ENCODE assay signal across 9 cellular contexts in the genomic region with DNA sequence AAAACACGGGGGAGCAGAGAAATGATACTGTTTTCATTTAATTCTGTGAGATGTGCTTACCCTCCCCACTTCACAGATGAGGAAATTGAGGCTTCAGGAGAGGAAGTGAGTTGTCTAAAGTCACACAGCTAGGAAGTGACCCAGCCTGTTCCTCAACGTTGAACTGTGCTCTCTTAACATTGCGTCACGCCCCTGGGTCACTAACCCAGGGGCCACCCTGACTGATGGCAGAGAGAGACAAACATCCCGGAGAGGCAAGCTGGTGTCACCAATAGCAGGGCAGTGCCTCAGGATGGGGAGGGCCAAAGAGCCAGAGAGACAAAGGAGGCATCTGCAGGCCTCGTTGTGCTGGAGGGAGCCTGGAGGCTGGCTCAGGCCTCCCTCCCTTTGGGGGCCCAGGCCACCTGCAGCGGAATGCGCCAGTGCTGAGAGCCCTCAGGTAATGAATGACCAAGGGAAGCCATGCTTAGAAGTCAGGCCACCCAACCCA.
DNase-seq lines count a peak whose midpoint lies in the region; ATAC-seq and TF ChIP-seq lines count a peak whose summit lies in the region.
"Had no signal": no experiment of that assay in that cellular context is flagged by ENCODE, and none has a peak within 500 bp of the region (broad histone marks: within the 10 kb centered on the region; RNA-seq: fewer than 3 reads in every experiment).

No MANE protein-coding gene starts in this region.

- DNase-seq in HL-60 (ENCODE audit: low read depth in 1 of 2, low spot score in 1 of 2) (peak; percentile 84 to 87), SKM-1 (lab: John Stamatoyannopoulos, UW; ENCODE audit: unreplicated experiment) (peak; percentile 96), left cardiac atrium (peak; percentile 41), mammary epithelial cell (no peak), osteoblast (ENCODE audit: insufficient read length, low spot score, missing footprints) (no peak), cerebellar nuclear complex (lab: John Stamatoyannopoulos, UW) (no peak)
- DNase-seq: activated CD4-positive, CD25-positive, alpha-beta regulatory T cell had no signal

- H3K4me1 ChIP-seq in rectal smooth muscle tissue (ENCODE audit: control insufficient read depth, insufficient read depth, low read length) (no peaks in the 10 kb centered on the region), mammary epithelial cell (ENCODE audit: insufficient read depth, low read length) (no peaks in the 10 kb centered on the region), osteoblast (ENCODE audit: insufficient read depth, low read length) (no peaks in the 10 kb centered on the region)

- dilution Hi-C loops in mammary epithelial cell (cut with HindIII; ENCODE audit: low sequenced_read_pairs): loop anchor here (5.0 kb wide), 1 partner anchor 49 kb away; no protein-coding TSS in a partner anchor

- H3K36me3 ChIP-seq in rectal smooth muscle tissue (ENCODE audit: control insufficient read depth, insufficient read depth, low read length) (no peaks in the 10 kb centered on the region), mammary epithelial cell (ENCODE audit: insufficient read depth, low read length) (no peaks in the 10 kb centered on the region), osteoblast (ENCODE audit: insufficient read depth, low read length) (no peaks in the 10 kb centered on the region)

- no TSS peak for BruUV-seq in mammary epithelial cell (replicated peaks; lab: Mats Ljungman, UMichigan)

- no peaks in the 10 kb centered on the region for H4K20me1 ChIP-seq in mammary epithelial cell (ENCODE audit: insufficient read depth, low read length)
- no peaks in the 10 kb centered on the region for H4K20me1 ChIP-seq in osteoblast (ENCODE audit: insufficient read depth, low read length)

- H3K79me2 ChIP-seq in mammary epithelial cell (ENCODE audit: insufficient read depth, low read length) (no peaks in the 10 kb centered on the region), osteoblast (ENCODE audit: insufficient read depth, low read length) (no peaks in the 10 kb centered on the region)

- H3K9ac ChIP-seq in rectal smooth muscle tissue (ENCODE audit: low read length) (no peak overlapping the region), mammary epithelial cell (ENCODE audit: insufficient read depth, low read length) (no peak overlapping the region)

- H3K27me3 ChIP-seq in HL-60 (ENCODE audit: insufficient read depth, poor library complexity, severe bottlenecking): no peaks in the 10 kb centered on the region
- no peaks in the 10 kb centered on the region for H3K27me3 ChIP-seq in rectal smooth muscle tissue (ENCODE audit: control insufficient read depth, insufficient read depth, low read length)
- peaks cover 4% of the 10 kb centered on the region for H3K27me3 ChIP-seq in mammary epithelial cell (ENCODE audit: insufficient read depth, low read length)
- peaks cover 37% of the 10 kb centered on the region for H3K27me3 ChIP-seq in osteoblast (ENCODE audit: insufficient read depth, low read length)

- H3K9me3 ChIP-seq in mammary epithelial cell (replicated peaks; ENCODE audit: insufficient read depth, low read length): no peaks in the 10 kb centered on the region
- H3K9me3 ChIP-seq in osteoblast (ENCODE audit: low read depth, low read length): no peaks in the 10 kb centered on the region

- WGBS in mammary epithelial cell (ENCODE audit: low coverage, missing lambda C conversion rate): 65% methylated on average over 6 of the region's 8 CpGs

- ATAC-seq in left cardiac atrium (peak; percentile 40 to 59), GM18511 (IDR thresholded peaks at IDR 0.05; ENCODE audit: unreplicated experiment) (no peak)

- H3K4me2 ChIP-seq in mammary epithelial cell (ENCODE audit: insufficient read depth, low read depth, low read length) (no peak overlapping the region), osteoblast (ENCODE audit: insufficient read depth, low read length) (no peak overlapping the region)

- TF ChIP-seq CTCF in HL-60 (IDR thresholded peaks at IDR 0.05; ENCODE audit: insufficient read depth, low read length) (no peak), mammary epithelial cell (conservative IDR thresholded peaks at IDR 0.05 in 1 of 2, IDR thresholded peaks at IDR 0.05 in 1 of 2; ENCODE audit: extremely low read depth in 1 of 2, insufficient read depth in 1 of 2, low read depth in 1 of 2, low read length in 2 of 2) (no peak), osteoblast (IDR thresholded peaks at IDR 0.05; ENCODE audit: extremely low read depth, low read depth, low read length) (no peak)

- in situ Hi-C loops in mammary epithelial cell (cut with MboI; ENCODE audit: low sequenced_read_pairs in 2 of 2): no loop called here

- H3K27ac ChIP-seq in HL-60 (replicated peaks) (peak overlapping the region; percentile 9), rectal smooth muscle tissue (ENCODE audit: low read depth, low read length) (no peak overlapping the region), mammary epithelial cell (ENCODE audit: insufficient read depth, low read depth, low read length) (no peak overlapping the region), osteoblast (ENCODE audit: low read depth, low read length) (no peak overlapping the region)

- CTCF ChIA-PET in mammary epithelial cell (lab: Charles Lee; ENCODE audit: low non-redundant PET): no interaction called here

- H2AFZ ChIP-seq in mammary epithelial cell (ENCODE audit: low read depth, low read length) (no peak overlapping the region), osteoblast (ENCODE audit: low read length) (no peak overlapping the region)

- intact Hi-C loops in left cardiac atrium (cut with DNase I): no loop called here
- intact Hi-C loops in mammary epithelial cell (cut with micrococcal nuclease): no loop called here

- H3K4me3 ChIP-seq in HL-60 (replicated peaks; ENCODE audit: insufficient read depth, low read length) (no peak overlapping the region), rectal smooth muscle tissue (ENCODE audit: low read length) (peak overlapping the region; percentile 9), mammary epithelial cell (replicated peaks in 1 of 3; ENCODE audit: insufficient read depth in 1 of 3, low read depth in 2 of 3, low read length in 3 of 3) (no peak overlapping the region), osteoblast (ENCODE audit: insufficient read depth, low read length) (no peak overlapping the region)

Comparison
In these comparisons a context has a peak if more than half of its experiments do, and no peak if none do; other contexts are left out.
1. DNase-seq: peak in HL-60 (2 of 2), SKM-1 (single experiment) and left cardiac atrium (single experiment); none in mammary epithelial cell (single experiment), osteoblast (single experiment) and cerebellar nuclear complex (0 of 2).